ENCODE assay signal across 8 cellular contexts in genomic region chr15:62569460-62570404, GRCh38.
DNase-seq lines count a peak whose midpoint lies in the region; ATAC-seq and TF ChIP-seq lines count a peak whose summit lies in the region.

No MANE protein-coding gene starts in this region.

- no peak overlapping the region for H3K27ac ChIP-seq in RWPE1
- peak overlapping the region in 1 of 2 donors; percentile 37 for H3K27ac ChIP-seq in right atrium auricular region
- peak overlapping the region in 1 of 4 donors; percentile 34 for H3K27ac ChIP-seq in upper lobe of left lung

- H3K36me3 ChIP-seq in right atrium auricular region (no peaks in the 10 kb centered on the region), upper lobe of left lung (no peaks in the 10 kb centered on the region)

- ATAC-seq in upper lobe of left lung (ENCODE audit: low FRiP score in 2 of 2) (peak in 1 of 2 donors; percentile 20), HG02884 (IDR thresholded peaks at IDR 0.05; ENCODE audit: unreplicated experiment) (no peak)
- no peak for ATAC-seq in effector memory CD8-positive, alpha-beta T cell (replicated peaks)

- no peak overlapping the region for H3K27ac Mint-ChIP-seq in effector memory CD8-positive, alpha-beta T cell

- no peaks in the 10 kb centered on the region for H3K36me3 Mint-ChIP-seq in effector memory CD8-positive, alpha-beta T cell (ENCODE audit: insufficient read depth)

- H3K4me3 ChIP-seq in right atrium auricular region (no peak overlapping the region), upper lobe of left lung (no peak overlapping the region)

- no peak for TF ChIP-seq EP300 in upper lobe of left lung (IDR thresholded peaks at IDR 0.05)

- no peak for TF ChIP-seq CTCF in RWPE1 (conservative IDR thresholded peaks at IDR 0.05; ENCODE audit: low read depth)
- no peak for TF ChIP-seq CTCF in right atrium auricular region (IDR thresholded peaks at IDR 0.05)
- TF ChIP-seq CTCF in upper lobe of left lung (IDR thresholded peaks at IDR 0.05), result no peak

- no peak for TF ChIP-seq POLR2A in upper lobe of left lung (IDR thresholded peaks at IDR 0.05)

- no peaks in the 10 kb centered on the region for H3K9me3 Mint-ChIP-seq in effector memory CD8-positive, alpha-beta T cell

- CTCF ChIA-PET in RWPE1 (lab: Yijun Ruan, JAX), result interaction anchor here (0.6 kb wide), 2 partner anchors 106 to 115 kb away, joined by 3 read pairs; no protein-coding TSS in a partner anchor

- WGBS in upper lobe of left lung, 2 donors, result 52 to 63% methylated on average over 14 of the region's 14 CpGs

- POLR2A ChIA-PET in RWPE1 (lab: Yijun Ruan, JAX; ENCODE audit: low non-redundant PET), result no interaction called here

- H3K27me3 ChIP-seq in right atrium auricular region (no peaks in the 10 kb centered on the region), upper lobe of left lung (no peaks in the 10 kb centered on the region)

- H3K4me1 ChIP-seq in right atrium auricular region (peaks cover 0 to 19% of the 10 kb centered on the region in 2 donors), upper lobe of left lung (peaks cover 0 to 16% (median 4%) of the 10 kb centered on the region in 4 donors)

- DNase-seq in NCI-H82 (lab: John Stamatoyannopoulos, UW) (peak; percentile 68), NCI-H82 treated with DMSO at 0.1 percent for 48 hours (lab: John Stamatoyannopoulos, UW; ENCODE audit: unreplicated experiment) (no peak), RWPE1 (ENCODE audit: low spot score) (peak; percentile 36), right atrium auricular region (ENCODE audit: low spot score) (peak; percentile 89), upper lobe of left lung (peak; percentile 41 to 58)
- DNase-seq in effector memory CD8-positive, alpha-beta T cell, result no peak
- DNase-seq in activated CD4-positive, alpha-beta T cell treated with anti-CD3 and anti-CD28 coated beads for 4 hours, result no peak

- peaks cover 62 to 77% of the 10 kb centered on the region in 2 donors for H3K27me3 Mint-ChIP-seq in effector memory CD8-positive, alpha-beta T cell

- no peaks in the 10 kb centered on the region for H3K4me1 Mint-ChIP-seq in effector memory CD8-positive, alpha-beta T cell (ENCODE audit: low read depth in 2 of 2)

- no peak overlapping the region for H3K4me3 Mint-ChIP-seq in effector memory CD8-positive, alpha-beta T cell

- H3K9me3 ChIP-seq in right atrium auricular region (no peaks in the 10 kb centered on the region), upper lobe of left lung (no peaks in the 10 kb centered on the region)

Comparison
In these comparisons a context has a peak if more than half of its experiments do, and no peak if none do; other contexts are left out.
1. DNase-seq: peak in NCI-H82 (single experiment), RWPE1 (single experiment), right atrium auricular region (single experiment) and upper lobe of left lung (2 of 2); none in NCI-H82 treated with DMSO at 0.1 percent for 48 hours (single experiment), effector memory CD8-positive, alpha-beta T cell (0 of 3) and activated CD4-positive, alpha-beta T cell treated with anti-CD3 and anti-CD28 coated beads for 4 hours (0 of 2).